Comparison of ENCODE assay signal across 11 cellular contexts in genomic region chr10:69344591-69345244, GRCh38.
DNase-seq lines count a peak whose midpoint lies in the region; ATAC-seq, FAIRE-seq and TF ChIP-seq lines count a peak whose summit lies in the region.
"Had no signal": no experiment of that assay in that cellular context is flagged by ENCODE, and none has a peak within 500 bp of the region (broad histone marks: within the 10 kb centered on the region; RNA-seq: fewer than 3 reads in every experiment).

No MANE protein-coding gene starts in this region.

- H3K27ac Mint-ChIP-seq in activated CD8-positive, alpha-beta T cell treated with anti-CD3 and anti-CD28 coated beads for 36 hours = peak overlapping the region; percentile 62

- POLR2A ChIA-PET in activated CD8-positive, alpha-beta T cell treated with anti-CD3 and anti-CD28 coated beads for 36 hours (lab: Charles Lee) = interaction anchor here (0.7 to 0.8 kb wide), 2 partner anchors 8 to 17 kb away, joined by 3 to 4 read pairs; no protein-coding TSS in a partner anchor

- peaks cover 53% of the 10 kb centered on the region for H3K79me2 ChIP-seq in parathyroid adenoma

- H3K27me3 ChIP-seq in parathyroid adenoma (ENCODE audit: control insufficient read depth, insufficient read depth, low read length) (no peaks in the 10 kb centered on the region), breast epithelium (no peaks in the 10 kb centered on the region)
- H3K27me3 ChIP-seq: uterus had no signal

- H3K36me3 Mint-ChIP-seq in activated CD8-positive, alpha-beta T cell treated with anti-CD3 and anti-CD28 coated beads for 36 hours (ENCODE audit: low read depth) = peaks cover 76% of the 10 kb centered on the region

- no peaks in the 10 kb centered on the region for H3K27me3 Mint-ChIP-seq in activated CD8-positive, alpha-beta T cell treated with anti-CD3 and anti-CD28 coated beads for 36 hours

- H3K9ac ChIP-seq in parathyroid adenoma = no peak overlapping the region

- peaks cover 24% of the 10 kb centered on the region for H3K4me1 ChIP-seq in parathyroid adenoma
- H3K4me1 ChIP-seq in breast epithelium = peaks cover 0 to 7% of the 10 kb centered on the region in 2 donors
- H3K4me1 ChIP-seq: uterus had no signal

- H3K4me1 Mint-ChIP-seq in activated CD8-positive, alpha-beta T cell treated with anti-CD3 and anti-CD28 coated beads for 36 hours (ENCODE audit: low read depth) = peaks cover 82% of the 10 kb centered on the region

- FAIRE-seq in RCC 7860 (lab: Jason Lieb, UNC) = no peak

- DNase-seq in NCI-H2107 treated with DMSO at 0.1 percent for 48 hours (lab: John Stamatoyannopoulos, UW; ENCODE audit: unreplicated experiment) = peak; percentile 45
- DNase-seq in NCI-H2107 (lab: John Stamatoyannopoulos, UW) = no peak
- peak; percentile 30 for DNase-seq in activated CD8-positive, alpha-beta T cell treated with anti-CD3 and anti-CD28 coated beads for 36 hours
- DNase-seq in RCC 7860 (ENCODE audit: low spot score) = no peak
- no peak for DNase-seq in breast epithelium (ENCODE audit: low spot score in 2 of 2)
- no peak for DNase-seq in NCI-H1092 treated with DMSO at 0.1 percent for 48 hours (lab: John Stamatoyannopoulos, UW)
- DNase-seq: activated CD4-positive, alpha-beta T cell treated with anti-CD3 and anti-CD28 coated beads, Interleukin-2, amount 50 U/mL, for 4 hours; NCI-H1930; uterus had no signal

- no peak overlapping the region for H3K4me2 ChIP-seq in parathyroid adenoma (ENCODE audit: low read length)

- CTCF ChIA-PET in activated CD8-positive, alpha-beta T cell treated with anti-CD3 and anti-CD28 coated beads for 36 hours (lab: Charles Lee) = interaction anchor here (0.9 to 1.0 kb wide), 2 partner anchors 48 to 108 kb away, joined by 4 read pairs; no protein-coding TSS in a partner anchor

- ATAC-seq in HG02678 (IDR thresholded peaks at IDR 0.05; ENCODE audit: unreplicated experiment) = peak; percentile 67
- peak; percentile 72 for ATAC-seq in activated CD8-positive, alpha-beta T cell treated with anti-CD3 and anti-CD28 coated beads for 36 hours

- intact Hi-C loops in activated CD8-positive, alpha-beta T cell treated with anti-CD3 and anti-CD28 coated beads for 36 hours (cut with micrococcal nuclease) = no loop called here
- intact Hi-C loops in breast epithelium (cut with DNase I; ENCODE audit: low total_unique reads) = no loop called here

- H3K4me3 Mint-ChIP-seq in activated CD8-positive, alpha-beta T cell treated with anti-CD3 and anti-CD28 coated beads for 36 hours = no peak overlapping the region

- H2AFZ ChIP-seq in parathyroid adenoma = no peak overlapping the region

- no peak overlapping the region for H3K4me3 ChIP-seq in parathyroid adenoma (ENCODE audit: low read depth, low read length)
- H3K4me3 ChIP-seq in breast epithelium = no peak overlapping the region
- H3K4me3 ChIP-seq: uterus had no signal

- H3K36me3 ChIP-seq in parathyroid adenoma (ENCODE audit: control insufficient read depth, insufficient read depth, low read length) (no peaks in the 10 kb centered on the region), breast epithelium (no peaks in the 10 kb centered on the region)
- H3K36me3 ChIP-seq: uterus had no signal

- no peak for TF ChIP-seq CTCF in activated CD8-positive, alpha-beta T cell treated with anti-CD3 and anti-CD28 coated beads for 36 hours (IDR thresholded peaks at IDR 0.05)
- TF ChIP-seq CTCF in parathyroid adenoma (IDR thresholded peaks at IDR 0.05) (no peak), breast epithelium (IDR thresholded peaks at IDR 0.05) (no peak)

- H3K27ac ChIP-seq in parathyroid adenoma (peak overlapping the region; percentile 70), breast epithelium (peak overlapping the region in 1 of 2 donors; percentile 50)

- no peaks in the 10 kb centered on the region for H3K9me3 Mint-ChIP-seq in activated CD8-positive, alpha-beta T cell treated with anti-CD3 and anti-CD28 coated beads for 36 hours

- no peaks in the 10 kb centered on the region for H3K9me3 ChIP-seq in parathyroid adenoma (ENCODE audit: control insufficient read depth, low read length)
- H3K9me3 ChIP-seq in breast epithelium = no peaks in the 10 kb centered on the region
- H3K9me3 ChIP-seq: uterus had no signal

- no peak for TF ChIP-seq POLR2A in breast epithelium (IDR thresholded peaks at IDR 0.05)

Comparison
In these comparisons a context has a peak if more than half of its experiments do, and no peak if none do; other contexts are left out.
1. DNase-seq: peak in NCI-H2107 treated with DMSO at 0.1 percent for 48 hours (single experiment) and activated CD8-positive, alpha-beta T cell treated with anti-CD3 and anti-CD28 coated beads for 36 hours (single experiment); none in NCI-H2107 (single experiment), RCC 7860 (single experiment), breast epithelium (0 of 2) and NCI-H1092 treated with DMSO at 0.1 percent for 48 hours (single experiment).